1 cellular context compared by ENCODE assay signal in the genomic region with DNA sequence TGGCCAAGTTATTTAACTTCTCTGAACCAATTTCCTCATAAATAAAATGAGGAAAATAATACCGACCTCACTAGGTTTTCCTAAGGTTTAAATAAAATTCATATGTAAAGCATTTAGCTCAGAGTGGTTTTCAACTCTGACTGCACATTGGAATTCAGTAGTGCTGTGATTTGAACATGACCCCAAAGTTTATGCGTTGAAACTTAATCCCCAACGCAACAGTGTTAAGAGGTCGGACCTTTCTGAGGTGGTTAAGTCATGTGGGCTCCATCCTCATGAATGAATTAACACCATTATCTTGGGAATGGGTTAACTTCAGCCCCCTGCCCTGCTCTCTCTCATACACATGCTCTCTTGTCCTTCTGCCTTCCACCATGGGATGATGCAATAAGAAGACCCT.
TF ChIP-seq lines count a peak whose summit lies in the region.

No MANE protein-coding gene starts in this region.

TF ChIP-seq in IMR-90, 13 proteins besides CTCF, POLR2A, EP300 and RAD21:
- TF ChIP-seq CEBPB (IDR thresholded peaks at IDR 0.05; ENCODE audit: low read depth, low read length) (peak; percentile 57; the same call in 1 of the 2 replicates), FOS (IDR thresholded peaks at IDR 0.05; ENCODE audit: low read depth, low read length) (no peak), MAFK (IDR thresholded peaks at IDR 0.05; ENCODE audit: low read depth, low read length) (no peak), RFX5 (IDR thresholded peaks at IDR 0.05; ENCODE audit: low read depth, low read length) (no peak), RCOR1 (IDR thresholded peaks at IDR 0.05; ENCODE audit: insufficient replicate concordance, low read length) (no peak), NFE2L2 (IDR thresholded peaks at IDR 0.05; ENCODE audit: low read depth, low read length) (no peak)
- TF ChIP-seq, protein P1, sequence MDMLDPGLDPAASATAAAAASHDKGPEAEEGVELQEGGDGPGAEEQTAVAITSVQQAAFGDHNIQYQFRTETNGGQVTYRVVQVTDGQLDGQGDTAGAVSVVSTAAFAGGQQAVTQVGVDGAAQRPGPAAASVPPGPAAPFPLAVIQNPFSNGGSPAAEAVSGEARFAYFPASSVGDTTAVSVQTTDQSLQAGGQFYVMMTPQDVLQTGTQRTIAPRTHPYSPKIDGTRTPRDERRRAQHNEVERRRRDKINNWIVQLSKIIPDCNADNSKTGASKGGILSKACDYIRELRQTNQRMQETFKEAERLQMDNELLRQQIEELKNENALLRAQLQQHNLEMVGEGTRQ (IDR thresholded peaks at IDR 0.05; ENCODE audit: low read depth, low read length) = no peak
- TF ChIP-seq, protein P2, sequence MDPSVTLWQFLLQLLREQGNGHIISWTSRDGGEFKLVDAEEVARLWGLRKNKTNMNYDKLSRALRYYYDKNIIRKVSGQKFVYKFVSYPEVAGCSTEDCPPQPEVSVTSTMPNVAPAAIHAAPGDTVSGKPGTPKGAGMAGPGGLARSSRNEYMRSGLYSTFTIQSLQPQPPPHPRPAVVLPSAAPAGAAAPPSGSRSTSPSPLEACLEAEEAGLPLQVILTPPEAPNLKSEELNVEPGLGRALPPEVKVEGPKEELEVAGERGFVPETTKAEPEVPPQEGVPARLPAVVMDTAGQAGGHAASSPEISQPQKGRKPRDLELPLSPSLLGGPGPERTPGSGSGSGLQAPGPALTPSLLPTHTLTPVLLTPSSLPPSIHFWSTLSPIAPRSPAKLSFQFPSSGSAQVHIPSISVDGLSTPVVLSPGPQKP (IDR thresholded peaks at IDR 0.05; ENCODE audit: borderline replicate concordance, low read depth, low read length) = no peak
